ENCODE assay signal across 1 cellular context in genomic region chr2:173090973-173091660, GRCh38.
TF ChIP-seq lines count a peak whose summit lies in the region.

No MANE protein-coding gene starts in this region.

TF ChIP-seq in HCT116, 20 proteins besides CTCF, POLR2A, EP300 and RAD21 (continued from another document):
- TF ChIP-seq POLR2AphosphoS5 (IDR thresholded peaks at IDR 0.05; ENCODE audit: low read depth, low read length) (no peak), ZFX (IDR thresholded peaks at IDR 0.05) (no peak), YY1 (IDR thresholded peaks at IDR 0.05; ENCODE audit: extremely low read depth, insufficient replicate concordance, low read depth, low read length) (no peak), ELF1 (IDR thresholded peaks at IDR 0.05; ENCODE audit: borderline replicate concordance, low read depth) (no peak), EGR1 (IDR thresholded peaks at IDR 0.05; ENCODE audit: low read depth) (no peak), FOSL1 (IDR thresholded peaks at IDR 0.05; ENCODE audit: low read depth) (no peak)
